9 cellular contexts compared by ENCODE assay signal in the genomic region with DNA sequence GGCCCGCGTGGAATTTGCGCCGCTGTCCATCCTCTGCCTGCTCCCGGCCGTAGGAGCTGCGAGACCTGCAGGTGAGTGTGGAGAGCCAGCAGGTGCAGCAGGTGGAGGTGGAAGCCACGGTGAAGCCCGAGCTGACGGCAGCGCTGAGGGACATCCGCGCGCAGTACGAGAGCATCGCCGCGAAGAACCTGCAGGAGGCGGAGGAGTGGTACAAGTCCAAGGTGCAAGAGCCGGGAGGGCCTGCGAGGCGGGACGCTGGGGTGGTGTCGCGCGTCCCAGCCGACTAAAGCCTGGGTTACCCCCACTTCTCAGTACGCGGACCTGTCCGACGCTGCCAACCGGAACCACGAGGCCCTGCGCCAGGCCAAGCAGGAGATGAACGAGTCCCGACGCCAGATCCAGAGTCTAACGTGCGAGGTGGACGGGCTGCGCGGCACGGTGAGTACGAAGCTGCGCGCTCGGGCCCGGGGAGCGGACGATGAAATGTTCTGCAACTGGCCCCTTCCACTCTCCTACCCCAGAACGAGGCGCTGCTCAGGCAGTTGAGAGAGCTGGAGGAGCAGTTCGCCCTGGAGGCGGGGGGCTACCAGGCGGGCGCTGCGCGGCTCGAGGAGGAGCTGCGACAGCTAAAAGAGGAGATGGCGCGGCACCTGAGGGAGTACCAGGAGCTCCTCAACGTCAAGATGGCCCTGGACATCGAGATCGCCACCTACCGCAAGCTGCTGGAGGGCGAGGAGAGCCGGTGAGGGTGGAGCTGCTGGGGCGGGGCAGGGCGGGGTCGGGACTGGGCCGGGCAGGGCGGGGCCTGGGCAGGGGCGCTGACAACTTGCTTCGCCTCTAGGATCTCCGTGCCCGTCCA. TPM values are rescaled to one million over a fixed set of nuclear protein-coding genes. Genes with fewer than 3 reads are reported as not detected.
DNase-seq lines count a peak whose midpoint lies in the region; ATAC-seq, FAIRE-seq and TF ChIP-seq lines count a peak whose summit lies in the region.
"Had no signal": no experiment of that assay in that cellular context is flagged by ENCODE, and none has a peak within 500 bp of the region (broad histone marks: within the 10 kb centered on the region; RNA-seq: fewer than 3 reads in every experiment).

No MANE protein-coding gene starts in this region.

- no peaks in the 10 kb centered on the region for H3K9me3 ChIP-seq in T-helper 17 cell (ENCODE audit: control insufficient read depth, low read length, poor library complexity, severe bottlenecking)

- peaks cover 4 to 74% (median 54%) of the 10 kb centered on the region in 45 donors for H3K27me3 ChIP-seq in dorsolateral prefrontal cortex

- H3K4me3 ChIP-seq in dorsolateral prefrontal cortex: peak overlapping the region in 34 of 59 donors; percentile 2 to 60 (median 24)

- H3K27ac ChIP-seq in dorsolateral prefrontal cortex: no peak overlapping the region

- no peaks in the 10 kb centered on the region for H3K9me3 Mint-ChIP-seq in neural crest cell

- ATAC-seq in T-helper 17 cell (peak; percentile 73), GM21526 (IDR thresholded peaks at IDR 0.05; ENCODE audit: low FRiP score, unreplicated experiment) (no peak), GM19328 (IDR thresholded peaks at IDR 0.05; ENCODE audit: unreplicated experiment) (no peak)

- H3K4me1 Mint-ChIP-seq in T-helper 17 cell (peaks cover 10% of the 10 kb centered on the region), neural crest cell (peaks cover 4% of the 10 kb centered on the region)

- H3K27ac Mint-ChIP-seq in T-helper 17 cell (no peak overlapping the region), neural crest cell (ENCODE audit: unreplicated experiment) (no peak overlapping the region)

- peaks cover 32% of the 10 kb centered on the region for H3K27me3 Mint-ChIP-seq in T-helper 17 cell
- H3K27me3 Mint-ChIP-seq in neural crest cell (ENCODE audit: low read depth): peaks cover 92% of the 10 kb centered on the region

- peak; percentile 74 for DNase-seq in D721Med (ENCODE audit: insufficient read length, low spot score)
- no peak for DNase-seq in T-helper 17 cell
- peak in 1 of 10 donors; percentile 27 for DNase-seq in dorsolateral prefrontal cortex
- DNase-seq in neural crest cell (ENCODE audit: low read depth, low spot score): no peak
- DNase-seq in Kasumi-1 (lab: John Stamatoyannopoulos, UW): no peak

- H3K4me3 Mint-ChIP-seq in T-helper 17 cell: peak overlapping the region; percentile 84
- peak overlapping the region; percentile 9 for H3K4me3 Mint-ChIP-seq in neural crest cell

- TF ChIP-seq RAD21 in Ishikawa (IDR thresholded peaks at IDR 0.05; ENCODE audit: low read depth): no peak

- H3K36me3 Mint-ChIP-seq in T-helper 17 cell (ENCODE audit: low read depth): peaks cover 5% of the 10 kb centered on the region
- H3K36me3 Mint-ChIP-seq in neural crest cell (ENCODE audit: low read depth): no peaks in the 10 kb centered on the region

- no peak for FAIRE-seq in D721Med (lab: Jason Lieb, UNC)

- TF ChIP-seq EP300 in Ishikawa (IDR thresholded peaks at IDR 0.05; ENCODE audit: borderline replicate concordance): no peak

- TF ChIP-seq CTCF in D721Med (IDR thresholded peaks at IDR 0.05; ENCODE audit: insufficient read depth, missing control alignments) (no peak), dorsolateral prefrontal cortex (IDR thresholded peaks at IDR 0.05 in 54 of 56, conservative IDR thresholded peaks at IDR 0.05 in 2 of 56; ENCODE audit: low read depth in 1 of 56, partially characterized antibody in 56 of 56) (peak in 1 of 56 donors; percentile 8), neural crest cell (conservative IDR thresholded peaks at IDR 0.05) (no peak)

- intact Hi-C loops in dorsolateral prefrontal cortex (cut with DNase I): no loop called here

TF ChIP-seq in Ishikawa, 13 proteins besides CTCF, POLR2A, EP300 and RAD21:
- TF ChIP-seq ZBTB7A (IDR thresholded peaks at IDR 0.05; ENCODE audit: low read depth) (peak; percentile 53; the same call in 1 of the 2 replicates), NFIC (IDR thresholded peaks at IDR 0.05) (no peak), CEBPB (IDR thresholded peaks at IDR 0.05) (no peak), YY1 (IDR thresholded peaks at IDR 0.05; ENCODE audit: low read depth) (peak; percentile 76; the same call in 1 of the 2 replicates)
- TF ChIP-seq, protein P1, sequence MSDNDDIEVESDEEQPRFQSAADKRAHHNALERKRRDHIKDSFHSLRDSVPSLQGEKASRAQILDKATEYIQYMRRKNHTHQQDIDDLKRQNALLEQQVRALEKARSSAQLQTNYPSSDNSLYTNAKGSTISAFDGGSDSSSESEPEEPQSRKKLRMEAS (IDR thresholded peaks at IDR 0.05): peak; percentile 95
- TF ChIP-seq, protein P2, sequence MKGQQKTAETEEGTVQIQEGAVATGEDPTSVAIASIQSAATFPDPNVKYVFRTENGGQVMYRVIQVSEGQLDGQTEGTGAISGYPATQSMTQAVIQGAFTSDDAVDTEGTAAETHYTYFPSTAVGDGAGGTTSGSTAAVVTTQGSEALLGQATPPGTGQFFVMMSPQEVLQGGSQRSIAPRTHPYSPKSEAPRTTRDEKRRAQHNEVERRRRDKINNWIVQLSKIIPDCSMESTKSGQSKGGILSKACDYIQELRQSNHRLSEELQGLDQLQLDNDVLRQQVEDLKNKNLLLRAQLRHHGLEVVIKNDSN (IDR thresholded peaks at IDR 0.05): no peak
- TF ChIP-seq, protein P3, sequence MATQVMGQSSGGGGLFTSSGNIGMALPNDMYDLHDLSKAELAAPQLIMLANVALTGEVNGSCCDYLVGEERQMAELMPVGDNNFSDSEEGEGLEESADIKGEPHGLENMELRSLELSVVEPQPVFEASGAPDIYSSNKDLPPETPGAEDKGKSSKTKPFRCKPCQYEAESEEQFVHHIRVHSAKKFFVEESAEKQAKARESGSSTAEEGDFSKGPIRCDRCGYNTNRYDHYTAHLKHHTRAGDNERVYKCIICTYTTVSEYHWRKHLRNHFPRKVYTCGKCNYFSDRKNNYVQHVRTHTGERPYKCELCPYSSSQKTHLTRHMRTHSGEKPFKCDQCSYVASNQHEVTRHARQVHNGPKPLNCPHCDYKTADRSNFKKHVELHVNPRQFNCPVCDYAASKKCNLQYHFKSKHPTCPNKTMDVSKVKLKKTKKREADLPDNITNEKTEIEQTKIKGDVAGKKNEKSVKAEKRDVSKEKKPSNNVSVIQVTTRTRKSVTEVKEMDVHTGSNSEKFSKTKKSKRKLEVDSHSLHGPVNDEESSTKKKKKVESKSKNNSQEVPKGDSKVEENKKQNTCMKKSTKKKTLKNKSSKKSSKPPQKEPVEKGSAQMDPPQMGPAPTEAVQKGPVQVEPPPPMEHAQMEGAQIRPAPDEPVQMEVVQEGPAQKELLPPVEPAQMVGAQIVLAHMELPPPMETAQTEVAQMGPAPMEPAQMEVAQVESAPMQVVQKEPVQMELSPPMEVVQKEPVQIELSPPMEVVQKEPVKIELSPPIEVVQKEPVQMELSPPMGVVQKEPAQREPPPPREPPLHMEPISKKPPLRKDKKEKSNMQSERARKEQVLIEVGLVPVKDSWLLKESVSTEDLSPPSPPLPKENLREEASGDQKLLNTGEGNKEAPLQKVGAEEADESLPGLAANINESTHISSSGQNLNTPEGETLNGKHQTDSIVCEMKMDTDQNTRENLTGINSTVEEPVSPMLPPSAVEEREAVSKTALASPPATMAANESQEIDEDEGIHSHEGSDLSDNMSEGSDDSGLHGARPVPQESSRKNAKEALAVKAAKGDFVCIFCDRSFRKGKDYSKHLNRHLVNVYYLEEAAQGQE (IDR thresholded peaks at IDR 0.05; ENCODE audit: low read depth): no peak
TF ChIP-seq in Ishikawa: peak in this region for 3.

RNA-seq across cellular contexts. Expression of a gene that starts 2.1 kb away (rescaled TPM):
- not detected for total RNA-seq in T-helper 17 cell
- 1 to 10 TPM in 40 of 120 experiments, under 1 TPM in 58, not detected in 22; 0.15 to 10.0 (median 0.84) TPM for total RNA-seq in dorsolateral prefrontal cortex
- 0.70 and 1.3 TPM in 2 replicates for total RNA-seq in neural crest cell
- total RNA-seq: lung microvascular endothelial cell had no signal

RNA-seq across cellular contexts. Expression of a gene that starts 26.0 kb away (rescaled TPM):
- total RNA-seq in T-helper 17 cell (under 1 TPM in 1 of 2 donors, not detected in 1; 0.55 TPM), dorsolateral prefrontal cortex (1 to 10 TPM in 3 of 120 experiments, under 1 TPM in 15, not detected in 102; 0.17 to 1.9 (median 0.52) TPM), neural crest cell (88.0 and 91.2 TPM in 2 replicates)

RNA-seq across cellular contexts. Expression of a gene that starts 32.2 kb away (rescaled TPM):
- total RNA-seq in T-helper 17 cell (10 to 100 TPM; 49.7 to 66.7 TPM), dorsolateral prefrontal cortex (10 to 100 TPM in 95 of 120 experiments, 1 to 10 TPM in 25; 3.6 to 40.5 (median 14.6) TPM), neural crest cell (203 and 208 TPM in 2 replicates)

RNA-seq across cellular contexts. Expression of a gene that starts 39.9 kb away (rescaled TPM):
- total RNA-seq in T-helper 17 cell (not detected), dorsolateral prefrontal cortex (1 to 10 TPM in 5 of 120 experiments, under 1 TPM in 64, not detected in 51; 0.19 to 1.4 (median 0.44) TPM), neural crest cell (0.63 and 0.80 TPM in 2 replicates)
- total RNA-seq: lung microvascular endothelial cell had no signal

RNA-seq across cellular contexts. Expression of a gene that starts 49.6 kb away (rescaled TPM):
- total RNA-seq in T-helper 17 cell: not detected
- 1 to 10 TPM in 115 of 120 experiments, under 1 TPM in 5; 0.49 to 8.3 (median 3.0) TPM for total RNA-seq in dorsolateral prefrontal cortex
- 0.32 and 0.35 TPM in 2 replicates for total RNA-seq in neural crest cell

Comparison
In these comparisons a context has a peak if more than half of its experiments do, and no peak if none do; other contexts are left out.
1. RNA of a gene that starts 26.0 kb away (total RNA-seq): 88.0 to 91.2 TPM in neural crest cell; 0.55 TPM in T-helper 17 cell and 0.17 to 1.9 TPM in dorsolateral prefrontal cortex; every median in the first group is over 10 times any median in the second.